Comparison of ENCODE assay signal across 27 cellular contexts in genomic region chr11:44264761-44265160, GRCh38. TPM values are rescaled to one million over a fixed set of nuclear protein-coding genes. Genes with fewer than 3 reads are reported as not detected.
"Had no signal": no experiment of that assay in that cellular context is flagged by ENCODE, and none has a peak within 500 bp of the region (broad histone marks: within the 10 kb centered on the region; RNA-seq: fewer than 3 reads in every experiment).

No MANE protein-coding gene starts in this region.

- H3K4me1 ChIP-seq: ascending aorta, breast epithelium had no signal

- H3K36me3 ChIP-seq: ascending aorta, breast epithelium, cardiac muscle cell had no signal

- ATAC-seq: activated CD4-positive, alpha-beta T cell treated with anti-CD3 and anti-CD28 coated beads for 36 hours; activated CD8-positive, alpha-beta T cell treated with anti-CD3 and anti-CD28 coated beads, Interleukin-2, amount 10 ng/mL, durations not matched to agents 7 days and 5 days; activated naive CD4-positive, alpha-beta T cell treated with anti-CD3 and anti-CD28 coated beads, Interleukin-2, amount 50 U/mL, for 72 hours; activated T-cell treated with anti-CD3 and anti-CD28 coated beads, Interleukin-2, amount 50 U/mL, for 4 hours; activated T-helper 17 cell treated with anti-CD3 and anti-CD28 coated beads, Interleukin-2, amount 50 U/mL, for 72 hours; esophagus mucosa had no signal

- DNase-seq: activated CD4-positive, alpha-beta memory T cell treated with anti-CD3 and anti-CD28 coated beads for 36 hours; activated CD4-positive, alpha-beta T cell treated with anti-CD3 and anti-CD28 coated beads for 36 hours; activated CD4-positive, alpha-beta T cell treated with anti-CD3 and anti-CD28 coated beads, Interleukin-2, amount 10 ng/mL, durations not matched to agents 24 days and 14 days; activated CD4-positive, CD25-positive, alpha-beta regulatory T cell; activated CD4-positive, CD25-positive, alpha-beta regulatory T cell treated with anti-CD3 and anti-CD28 coated beads, Interleukin-2, amount 50 U/mL, for 72 hours; activated CD8-positive, alpha-beta T cell treated with anti-CD3 and anti-CD28 coated beads, Interleukin-2, amount 10 ng/mL, durations not matched to agents 7 days and 5 days; activated gamma-delta T cell; activated naive CD4-positive, alpha-beta T cell; activated naive CD4-positive, alpha-beta T cell treated with anti-CD3 and anti-CD28 coated beads, Interleukin-2, amount 10 ng/mL, durations not matched to agents 7 days and 5 days; activated naive CD8-positive, alpha-beta T cell treated with anti-CD3 and anti-CD28 coated beads, Interleukin-2, amount 10 ng/mL, durations not matched to agents 7 days and 5 days; activated T-cell treated with anti-CD3 and anti-CD28 coated beads, Interleukin-2, amount 50 U/mL, for 4 hours; dorsolateral prefrontal cortex; effector memory CD4-positive, alpha-beta T cell; endodermal cell; foreskin fibroblast; glutamatergic neuron; T-helper 2 cell had no signal

- H3K4me3 ChIP-seq: ascending aorta, breast epithelium, cardiac muscle cell, coronary artery, dorsolateral prefrontal cortex had no signal

- FAIRE-seq: frontal cortex had no signal

- H3K27me3 ChIP-seq: ascending aorta, breast epithelium, cardiac muscle cell had no signal

- H3K9me3 ChIP-seq: ascending aorta, breast epithelium had no signal

- H3K27ac ChIP-seq: ascending aorta, cardiac muscle cell, coronary artery, dorsolateral prefrontal cortex had no signal

RNA-seq across cellular contexts. Expression of gene ALX4, which starts 45.2 kb away (rescaled TPM):
- total RNA-seq: activated CD4-positive, alpha-beta memory T cell treated with anti-CD3 and anti-CD28 coated beads for 36 hours; activated CD4-positive, alpha-beta T cell treated with anti-CD3 and anti-CD28 coated beads for 36 hours; activated CD4-positive, alpha-beta T cell treated with anti-CD3 and anti-CD28 coated beads, Interleukin-2, amount 10 ng/mL, durations not matched to agents 24 days and 14 days; activated CD8-positive, alpha-beta T cell treated with anti-CD3 and anti-CD28 coated beads, Interleukin-2, amount 10 ng/mL, durations not matched to agents 7 days and 5 days; activated naive CD4-positive, alpha-beta T cell treated with anti-CD3 and anti-CD28 coated beads, Interleukin-2, amount 50 U/mL, for 72 hours; activated naive CD8-positive, alpha-beta T cell treated with anti-CD3 and anti-CD28 coated beads, Interleukin-2, amount 10 ng/mL, durations not matched to agents 7 days and 5 days; activated T-cell treated with anti-CD3 and anti-CD28 coated beads, Interleukin-2, amount 50 U/mL, for 4 hours; activated T-helper 17 cell treated with anti-CD3 and anti-CD28 coated beads, Interleukin-2, amount 50 U/mL, for 72 hours; ascending aorta; endodermal cell; epithelial cell of proximal tubule; esophagus mucosa; T-helper 1 cell treated with Interleukin-12 subunit alpha and Interleukin-12 subunit beta and Interleukin-4 antibody, amounts not matched to agents 30 ng/mL and 1 ng/mL, for 36 hours had no signal
- polyA plus RNA-seq: cardiac muscle cell had no signal
